ENCODE assay signal across 1 cellular context in the genomic region with DNA sequence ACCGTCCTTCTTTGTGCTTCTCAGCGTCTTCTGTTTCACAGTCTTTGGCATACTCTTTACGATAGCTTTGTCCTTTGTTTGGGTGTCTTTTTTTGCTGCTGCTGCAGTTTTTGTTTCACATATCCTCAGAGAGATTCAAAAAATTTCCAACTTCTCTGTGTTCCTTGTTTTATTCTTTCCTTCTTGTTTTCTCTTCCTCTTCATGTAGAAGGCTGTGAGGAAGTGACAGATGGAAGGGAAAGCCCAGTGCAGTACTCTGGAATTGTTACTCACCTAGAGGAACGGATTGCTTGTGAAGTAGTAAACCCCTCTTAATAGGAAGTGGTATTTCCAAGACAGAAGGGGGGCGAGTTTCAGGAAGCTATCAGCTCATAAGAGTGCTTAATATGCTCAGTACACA.
TF ChIP-seq lines count a peak whose summit lies in the region.

No MANE protein-coding gene starts in this region.

TF ChIP-seq in GM23338, 12 proteins besides CTCF, POLR2A, EP300 and RAD21 (continued from another document):
- TF ChIP-seq JUNB (IDR thresholded peaks at IDR 0.05; ENCODE audit: unreplicated experiment) (no peak), ZNF331 (CRISPR knock-in tag; IDR thresholded peaks at IDR 0.05; ENCODE audit: low read depth) (no peak), EZH2 (IDR thresholded peaks at IDR 0.05; ENCODE audit: low read depth, unreplicated experiment) (no peak), EZH2phosphoT487 (IDR thresholded peaks at IDR 0.05; ENCODE audit: unreplicated experiment) (no peak), POLR2AphosphoS5 (IDR thresholded peaks at IDR 0.05; ENCODE audit: low read depth) (no peak), NANOG (IDR thresholded peaks at IDR 0.05; ENCODE audit: borderline replicate concordance) (no peak), CREB1 (CRISPR knock-in tag; IDR thresholded peaks at IDR 0.05; ENCODE audit: low read depth) (no peak)
TF ChIP-seq in GM23338: peak in this region for 0.
